Comparison of ENCODE assay signal across 23 cellular contexts in genomic region chr2:38317725-38318124, GRCh38.
"Had no signal": no experiment of that assay in that cellular context is flagged by ENCODE, and none has a peak within 500 bp of the region (broad histone marks: within the 10 kb centered on the region; RNA-seq: fewer than 3 reads in every experiment).

No MANE protein-coding gene starts in this region.

- H3K9ac ChIP-seq: neural progenitor cell had no signal

- H3K27me3 ChIP-seq: esophagus squamous epithelium, neural progenitor cell, right atrium auricular region, sigmoid colon, transverse colon, upper lobe of right lung, uterus had no signal

- ATAC-seq: left ventricle myocardium superior; naive thymus-derived CD4-positive, alpha-beta T cell; stimulated activated memory B cell treated with anti-CD40 and anti-IgM and Interleukin-4, amounts not matched to agents 10 μg/mL and 1 μg/mL and 100 μg/mL, for 72 hours; upper lobe of right lung had no signal

- H3K4me3 ChIP-seq: coronary artery, esophagus squamous epithelium, lung, neural progenitor cell, prostate gland, right atrium auricular region, sigmoid colon, thoracic aorta, transverse colon, upper lobe of right lung, uterus had no signal

- H3K27ac ChIP-seq: coronary artery, esophagus squamous epithelium, neural progenitor cell, prostate gland, right atrium auricular region, thoracic aorta, upper lobe of right lung, uterus had no signal

- H3K36me3 ChIP-seq: uterus had no signal

- H2AFZ ChIP-seq: neural progenitor cell had no signal

- H3K4me1 ChIP-seq: neural progenitor cell, right atrium auricular region, uterus had no signal

- H3K4me2 ChIP-seq: neural progenitor cell had no signal

- DNase-seq: dermis blood vessel endothelial cell; effector memory CD4-positive, alpha-beta T cell; esophagus squamous epithelium; foreskin melanocyte; hypothalamus; immature natural killer cell; islet precursor cell; kidney glomerular epithelial cell; left ventricle myocardium superior; naive thymus-derived CD4-positive, alpha-beta T cell; sigmoid colon; stimulated activated CD4-positive, alpha-beta T cell treated with anti-CD3 and anti-CD28 coated beads, Interleukin-2, amount 100 ng/mL, for 24 hours; stimulated activated CD4-positive, alpha-beta T cell treated with anti-CD3 and anti-CD28 coated beads, Interleukin-4, amount 100 ng/mL, for 4 hours; transverse colon; upper lobe of right lung; uterus had no signal

- H3K9me3 ChIP-seq: esophagus squamous epithelium, prostate gland, right atrium auricular region, sigmoid colon, thoracic aorta, transverse colon, upper lobe of right lung, uterus had no signal
